Comparison of ENCODE assay signal across 1 cellular context in genomic region chr2:226619707-226620106, GRCh38.
TF ChIP-seq lines count a peak whose summit lies in the region.

No MANE protein-coding gene starts in this region.

TF ChIP-seq in WTC11, 78 proteins besides CTCF, POLR2A, EP300 and RAD21 (continued from another document):
- TF ChIP-seq AFF4 (CRISPR knock-in tag; IDR thresholded peaks at IDR 0.05; ENCODE audit: borderline replicate concordance) = no peak
- no peak for TF ChIP-seq ZMAT4 (CRISPR knock-in tag; IDR thresholded peaks at IDR 0.05)
- TF ChIP-seq IRF2 (CRISPR knock-in tag; IDR thresholded peaks at IDR 0.05; ENCODE audit: borderline replicate concordance, low read depth) = no peak
- TF ChIP-seq MAX (CRISPR knock-in tag; IDR thresholded peaks at IDR 0.05) = no peak
- TF ChIP-seq EMX1 (CRISPR knock-in tag; IDR thresholded peaks at IDR 0.05) = no peak
- TF ChIP-seq CREM (CRISPR knock-in tag; IDR thresholded peaks at IDR 0.05) = no peak
- no peak for TF ChIP-seq E2F5 (CRISPR knock-in tag; IDR thresholded peaks at IDR 0.05)
- no peak for TF ChIP-seq NR3C1 (CRISPR knock-in tag; conservative IDR thresholded peaks at IDR 0.05; ENCODE audit: low read depth)
- TF ChIP-seq CDX4 (CRISPR knock-in tag; IDR thresholded peaks at IDR 0.05; ENCODE audit: borderline replicate concordance) = no peak
- TF ChIP-seq NFATC4 (CRISPR knock-in tag; IDR thresholded peaks at IDR 0.05) = no peak
- TF ChIP-seq ZSCAN18 (CRISPR knock-in tag; IDR thresholded peaks at IDR 0.05) = no peak
- no peak for TF ChIP-seq E2F1 (CRISPR knock-in tag; IDR thresholded peaks at IDR 0.05)
- no peak for TF ChIP-seq ATF3 (CRISPR knock-in tag; conservative IDR thresholded peaks at IDR 0.05)
- no peak for TF ChIP-seq E2F4 (CRISPR knock-in tag; IDR thresholded peaks at IDR 0.05; ENCODE audit: borderline replicate concordance, low read depth)
- no peak for TF ChIP-seq OVOL2 (CRISPR knock-in tag; IDR thresholded peaks at IDR 0.05; ENCODE audit: borderline replicate concordance)
